Comparison of ENCODE assay signal across 8 cellular contexts in the genomic region with DNA sequence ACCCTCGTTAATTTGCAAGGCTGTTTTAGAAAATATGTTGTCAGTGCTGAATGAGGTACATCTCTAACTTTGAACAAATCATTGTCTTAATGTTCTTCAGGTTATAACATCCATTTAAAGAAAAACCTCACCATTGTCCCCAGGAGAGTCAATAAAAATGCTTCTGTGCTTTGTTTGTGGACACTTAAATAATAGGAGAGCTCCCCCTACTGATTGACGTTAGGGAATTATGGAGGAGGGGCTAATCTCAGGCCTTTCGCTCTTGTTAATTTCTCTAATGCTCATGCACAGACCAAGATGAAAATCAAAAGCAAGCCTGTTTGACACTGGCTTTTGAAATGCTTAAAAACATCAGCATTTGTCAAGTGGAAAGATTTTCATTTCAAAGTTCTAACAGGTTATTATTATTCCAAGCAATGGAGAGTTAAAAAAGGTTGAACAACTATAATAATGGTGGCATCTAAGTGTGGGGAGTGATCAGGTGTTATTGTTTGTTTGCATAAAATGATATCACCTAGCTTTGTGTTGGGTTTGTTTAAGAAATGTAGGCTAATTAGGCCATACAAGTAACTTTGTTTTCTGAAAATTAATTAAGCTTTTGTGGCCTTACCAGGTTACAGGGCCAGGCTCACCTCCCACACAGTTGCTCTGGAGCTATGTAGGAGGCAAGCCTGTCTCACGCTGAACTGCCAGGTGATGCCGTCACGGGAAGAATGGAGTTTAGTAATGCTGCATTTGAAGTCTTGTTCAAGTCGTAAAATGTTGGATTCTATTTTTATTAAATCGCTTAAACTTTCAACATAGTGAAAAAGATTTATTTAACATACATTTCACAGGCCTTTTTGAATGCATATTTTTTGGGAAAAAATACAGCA. TPM values are rescaled to one million over a fixed set of nuclear protein-coding genes. Genes with fewer than 3 reads are reported as not detected.
DNase-seq lines count a peak whose midpoint lies in the region; ATAC-seq, FAIRE-seq and TF ChIP-seq lines count a peak whose summit lies in the region.

No MANE protein-coding gene starts in this region.

- H3K9me3 Mint-ChIP-seq in astrocyte (ENCODE audit: unreplicated experiment), result peaks cover 15% of the 10 kb centered on the region
- H3K9me3 Mint-ChIP-seq in stimulated activated effector memory CD8-positive, alpha-beta T cell treated with anti-CD3 and anti-CD28 coated beads, Interleukin-12 subunit alpha, Interleukin-12 subunit beta, amount 100 ng/mL, for 72 hours, result no peaks in the 10 kb centered on the region

- H3K9me3 ChIP-seq in astrocyte (ENCODE audit: insufficient read depth, low read depth, low read length) (peaks cover 6% of the 10 kb centered on the region), right atrium auricular region (peaks cover 0 to 28% of the 10 kb centered on the region in 2 donors)

- FAIRE-seq in GM12892 (lab: Jason Lieb, UNC), result peak; percentile 38
- peak; percentile 59 for FAIRE-seq in astrocyte (lab: Jason Lieb, UNC)

- H3K4me1 ChIP-seq in astrocyte (ENCODE audit: insufficient read depth, low read length), result peaks cover 5% of the 10 kb centered on the region
- peaks cover 0 to 5% of the 10 kb centered on the region in 2 donors for H3K4me1 ChIP-seq in right atrium auricular region

- DNase-seq in GM12892 (ENCODE audit: insufficient read length) (no peak), NCI-H2171 treated with DMSO at 0.1 percent for 48 hours (lab: John Stamatoyannopoulos, UW) (peak; percentile 31), astrocyte (ENCODE audit: low read depth) (peak; percentile 37), right atrium auricular region (ENCODE audit: low spot score) (no peak)
- DNase-seq in stimulated activated effector memory CD8-positive, alpha-beta T cell treated with anti-CD3 and anti-CD28 coated beads, Interleukin-12 subunit alpha, Interleukin-12 subunit beta, amount 100 ng/mL, for 72 hours (ENCODE audit: low spot score in 2 of 2), result no peak
- DNase-seq in effector CD4-positive, alpha-beta T cell, result no peak

- no peaks in the 10 kb centered on the region for H4K20me1 ChIP-seq in astrocyte (ENCODE audit: insufficient read depth, low read length)

- H3K4me3 Mint-ChIP-seq in astrocyte (ENCODE audit: unreplicated experiment), result no peak overlapping the region
- H3K4me3 Mint-ChIP-seq in stimulated activated effector memory CD8-positive, alpha-beta T cell treated with anti-CD3 and anti-CD28 coated beads, Interleukin-12 subunit alpha, Interleukin-12 subunit beta, amount 100 ng/mL, for 72 hours, result no peak overlapping the region

- peak; percentile 68 for ATAC-seq in HG03095 (IDR thresholded peaks at IDR 0.05; ENCODE audit: unreplicated experiment)
- ATAC-seq in stimulated activated effector memory CD8-positive, alpha-beta T cell treated with anti-CD3 and anti-CD28 coated beads, Interleukin-12 subunit alpha, Interleukin-12 subunit beta, amount 100 ng/mL, for 72 hours, result peak; percentile 67

- no peak for TF ChIP-seq POLR2A in GM12892 (IDR thresholded peaks at IDR 0.05; ENCODE audit: low read depth, low read length)

- H3K36me3 ChIP-seq in astrocyte (ENCODE audit: insufficient read depth, low read length), result no peaks in the 10 kb centered on the region
- no peaks in the 10 kb centered on the region for H3K36me3 ChIP-seq in right atrium auricular region

- no peaks in the 10 kb centered on the region for H3K27me3 ChIP-seq in astrocyte (ENCODE audit: insufficient read depth, low read length)
- no peaks in the 10 kb centered on the region for H3K27me3 ChIP-seq in right atrium auricular region

- H3K27ac ChIP-seq in 22Rv1, result no peak overlapping the region
- H3K27ac ChIP-seq in astrocyte (ENCODE audit: low read depth, low read length), result no peak overlapping the region
- no peak overlapping the region for H3K27ac ChIP-seq in right atrium auricular region

- no peaks in the 10 kb centered on the region for H3K36me3 Mint-ChIP-seq in astrocyte (ENCODE audit: low read depth, unreplicated experiment)
- no peaks in the 10 kb centered on the region for H3K36me3 Mint-ChIP-seq in stimulated activated effector memory CD8-positive, alpha-beta T cell treated with anti-CD3 and anti-CD28 coated beads, Interleukin-12 subunit alpha, Interleukin-12 subunit beta, amount 100 ng/mL, for 72 hours

- H3K79me2 ChIP-seq in astrocyte (ENCODE audit: insufficient read depth, low read length), result no peaks in the 10 kb centered on the region

- no peak overlapping the region for H3K4me2 ChIP-seq in astrocyte (ENCODE audit: low read length)

- no peak overlapping the region for H3K9ac ChIP-seq in astrocyte (ENCODE audit: low read length)

- no peak overlapping the region for H3K27ac Mint-ChIP-seq in astrocyte (ENCODE audit: unreplicated experiment)
- no peak overlapping the region for H3K27ac Mint-ChIP-seq in stimulated activated effector memory CD8-positive, alpha-beta T cell treated with anti-CD3 and anti-CD28 coated beads, Interleukin-12 subunit alpha, Interleukin-12 subunit beta, amount 100 ng/mL, for 72 hours

- TF ChIP-seq CTCF in 22Rv1 (IDR thresholded peaks at IDR 0.05), result peak; percentile 71
- TF ChIP-seq CTCF in astrocyte (IDR thresholded peaks at IDR 0.05; ENCODE audit: insufficient read depth, low read depth, low read length), result peak; percentile 67
- peak; percentile 46 to 80 for TF ChIP-seq CTCF in right atrium auricular region (IDR thresholded peaks at IDR 0.05)

- peaks cover 5% of the 10 kb centered on the region for H3K4me1 Mint-ChIP-seq in astrocyte (ENCODE audit: low read depth, unreplicated experiment)
- no peaks in the 10 kb centered on the region for H3K4me1 Mint-ChIP-seq in stimulated activated effector memory CD8-positive, alpha-beta T cell treated with anti-CD3 and anti-CD28 coated beads, Interleukin-12 subunit alpha, Interleukin-12 subunit beta, amount 100 ng/mL, for 72 hours

- H3K27me3 Mint-ChIP-seq in astrocyte (ENCODE audit: low read depth, unreplicated experiment), result no peaks in the 10 kb centered on the region

- peak overlapping the region; percentile 8 for H2AFZ ChIP-seq in astrocyte (ENCODE audit: low read depth, low read length)

- H3K4me3 ChIP-seq in astrocyte (ENCODE audit: insufficient read depth, low read depth, low read length) (no peak overlapping the region), right atrium auricular region (no peak overlapping the region)

RNA-seq across cellular contexts. Expression of gene SMIM21, which starts 51.7 kb away (rescaled TPM):
- polyA plus RNA-seq in GM12892 (2012; ENCODE audit: missing spikeins), result not detected
- total RNA-seq in astrocyte (not detected in 2 replicates), right atrium auricular region (not detected)

Comparison
In these comparisons a context has a peak if more than half of its experiments do, and no peak if none do; other contexts are left out.
1. DNase-seq: peak in NCI-H2171 treated with DMSO at 0.1 percent for 48 hours (single experiment) and astrocyte (single experiment); none in GM12892 (single experiment), right atrium auricular region (single experiment), stimulated activated effector memory CD8-positive, alpha-beta T cell treated with anti-CD3 and anti-CD28 coated beads, Interleukin-12 subunit alpha, Interleukin-12 subunit beta, amount 100 ng/mL, for 72 hours (0 of 2) and effector CD4-positive, alpha-beta T cell (single experiment).
2. Peak in every context shown above with its lines, with median percentiles within 50 percentile points of each other: CTCF ChIP-seq.